Comparison of ENCODE assay signal across 22 cellular contexts in the genomic region with DNA sequence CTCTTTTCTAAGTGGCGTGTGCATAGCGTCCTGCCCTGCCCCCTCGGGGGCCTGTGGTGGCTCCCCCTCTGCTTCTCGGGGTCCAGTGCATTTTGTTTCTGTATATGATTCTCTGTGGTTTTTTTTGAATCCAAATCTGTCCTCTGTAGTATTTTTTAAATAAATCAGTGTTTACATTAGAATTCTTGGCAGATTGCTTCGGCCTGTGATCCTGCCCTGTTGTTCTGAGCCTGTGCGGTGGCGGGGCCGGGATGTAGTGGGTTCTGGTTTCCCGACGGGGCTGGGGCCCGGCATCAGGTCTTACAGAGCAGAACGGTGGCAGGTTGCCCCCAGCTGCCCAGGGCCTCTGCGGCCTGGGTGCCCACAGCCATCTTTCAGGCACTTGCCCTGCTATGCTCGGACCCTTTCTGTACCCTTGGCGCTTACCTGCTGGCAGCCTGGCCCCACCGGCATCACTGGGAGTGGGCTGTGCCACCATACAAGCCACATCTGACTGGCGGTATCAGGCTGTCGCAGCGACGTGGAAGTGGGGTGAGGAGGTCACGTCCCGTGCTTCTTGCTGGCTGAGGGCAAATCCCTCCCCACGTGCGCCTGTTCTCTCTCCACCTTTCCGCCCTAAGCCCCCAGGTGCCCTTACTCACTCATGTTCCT. TPM values are rescaled to one million over a fixed set of nuclear protein-coding genes. Genes with fewer than 3 reads are reported as not detected.
"Had no signal": no experiment of that assay in that cellular context is flagged by ENCODE, and none has a peak within 500 bp of the region (broad histone marks: within the 10 kb centered on the region; RNA-seq: fewer than 3 reads in every experiment).

No MANE protein-coding gene starts in this region.

- H3K9ac ChIP-seq: SK-N-SH had no signal

- ATAC-seq: activated naive CD8-positive, alpha-beta T cell treated with anti-CD3 and anti-CD28 coated beads, Interleukin-2, amount 50 U/mL, for 24 hours; foreskin keratinocyte; left colon; lower lobe of right lung; T-cell; upper lobe of right lung had no signal

- H3K27me3 ChIP-seq: colonic mucosa, esophagus squamous epithelium, foreskin keratinocyte, upper lobe of right lung had no signal

- DNase-seq: activated CD4-positive, CD25-positive, alpha-beta regulatory T cell treated with anti-CD3 and anti-CD28 coated beads, Interleukin-2, amount 50 U/mL, for 72 hours; activated naive CD8-positive, alpha-beta T cell treated with anti-CD3 and anti-CD28 coated beads, Interleukin-2, amount 50 U/mL, for 24 hours; aorta; colonic mucosa; esophagus squamous epithelium; foreskin keratinocyte; immature natural killer cell; left colon; lower lobe of right lung; midbrain; stimulated activated CD4-positive, alpha-beta T cell treated with anti-CD3 and anti-CD28 coated beads, Interleukin-15, amount 100 ng/mL, for 24 hours; stimulated activated CD4-positive, alpha-beta T cell treated with anti-CD3 and anti-CD28 coated beads, Interleukin-4, amount 100 ng/mL, for 1 hour; stimulated activated naive CD4-positive, alpha-beta T cell; T-cell; T1000; upper lobe of right lung had no signal

- H3K4me3 ChIP-seq: colonic mucosa, esophagus squamous epithelium, lower lobe of right lung, skin epidermis, upper lobe of right lung had no signal

- H3K4me1 ChIP-seq: colonic mucosa, foreskin keratinocyte, lower lobe of right lung, upper lobe of right lung had no signal

- H3K27ac ChIP-seq: colonic mucosa, foreskin keratinocyte, lower lobe of right lung, skin epidermis, upper lobe of right lung had no signal

- H3K9me3 ChIP-seq: colonic mucosa, esophagus squamous epithelium, lower lobe of right lung, SK-N-SH, upper lobe of right lung had no signal

- H3K4me2 ChIP-seq: SK-N-SH had no signal

RNA-seq across cellular contexts. Expression of a gene that starts 9.0 kb away (rescaled TPM):
- total RNA-seq: activated CD8-positive, alpha-beta memory T cell treated with anti-CD3 and anti-CD28 coated beads for 36 hours; activated T-helper 1 cell treated with anti-CD3 and anti-CD28 coated beads, Interleukin-12 subunit alpha, Interleukin-12 subunit beta, Interleukin-2, Interleukin-4 antibody, amounts not matched to agents 30 ng/mL and 10 ng/mL and 1 ng/mL, durations not matched to agents 14 hours and 24 hours and 36 hours; aorta; foreskin keratinocyte; left colon; lower lobe of right lung; renal cortical epithelial cell; T-cell; temporal lobe; upper lobe of right lung had no signal
- polyA plus RNA-seq: aorta, foreskin keratinocyte, immature natural killer cell, SK-N-SH had no signal

RNA-seq across cellular contexts. Expression of a gene that starts 51.4 kb away (rescaled TPM):
- total RNA-seq: activated CD8-positive, alpha-beta memory T cell treated with anti-CD3 and anti-CD28 coated beads for 36 hours; activated T-helper 1 cell treated with anti-CD3 and anti-CD28 coated beads, Interleukin-12 subunit alpha, Interleukin-12 subunit beta, Interleukin-2, Interleukin-4 antibody, amounts not matched to agents 30 ng/mL and 10 ng/mL and 1 ng/mL, durations not matched to agents 14 hours and 24 hours and 36 hours; aorta; esophagus squamous epithelium; T-cell had no signal
- polyA plus RNA-seq: immature natural killer cell had no signal
